In the genomic region with DNA sequence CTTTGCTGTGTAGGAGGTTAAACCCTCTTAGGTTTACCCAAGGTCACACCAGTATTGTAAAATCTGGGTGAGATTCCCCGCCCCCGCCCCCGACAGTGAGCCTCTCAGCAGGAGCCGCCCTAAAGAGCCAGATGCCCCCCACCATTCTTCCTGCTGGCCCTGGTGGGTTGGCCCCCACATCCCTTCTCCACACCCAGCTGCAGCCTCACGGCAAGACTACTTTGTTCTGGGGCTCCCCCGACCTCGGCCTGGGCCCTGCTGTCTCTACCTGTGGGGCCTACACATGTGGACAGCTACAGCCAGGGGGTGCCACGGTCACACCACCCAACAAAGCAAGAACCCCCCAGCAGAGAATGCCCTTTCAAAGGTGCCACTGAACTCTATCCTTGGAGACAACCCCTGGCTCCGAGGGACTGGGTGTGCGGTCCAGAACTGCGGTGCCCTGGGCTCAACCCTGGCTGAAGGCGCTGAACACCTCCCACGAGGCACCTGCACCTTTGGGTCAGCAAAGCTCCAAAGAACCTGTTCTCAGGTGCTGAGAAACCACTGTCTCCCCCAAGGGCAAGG, we compare ENCODE assay signal across 18 cellular contexts.
DNase-seq lines count a peak whose midpoint lies in the region; ATAC-seq, FAIRE-seq and TF ChIP-seq lines count a peak whose summit lies in the region.
"Had no signal": no experiment of that assay in that cellular context is flagged by ENCODE, and none has a peak within 500 bp of the region (broad histone marks: within the 10 kb centered on the region; RNA-seq: fewer than 3 reads in every experiment).

No MANE protein-coding gene starts in this region.

- no peak for DNase-seq in Calu3
- DNase-seq in PC-3, result no peak
- peak; percentile 46 for DNase-seq in endodermal cell
- DNase-seq in BE2C, result no peak
- DNase-seq in sciatic nerve (ENCODE audit: low spot score), result no peak
- DNase-seq in foreskin fibroblast, result no peak
- no peak for DNase-seq in HepG2 (ENCODE audit: low spot score)
- DNase-seq: AML-193; CD4-positive, alpha-beta memory T cell; DMS79 treated with DMSO at 0.1 percent for 48 hours; GF-D8 had no signal

- H3K27ac ChIP-seq in PC-3 (ENCODE audit: low read length) (peak overlapping the region; percentile 76; the same call in 1 of the 2 replicates), endodermal cell (ENCODE audit: low read depth, low read length) (no peak overlapping the region), neural cell (ENCODE audit: low read length) (peak overlapping the region; percentile 41), HepG2 (ENCODE audit: extremely low read length, insufficient read depth, low read length) (no peak overlapping the region)
- H3K27ac ChIP-seq: 22Rv1, A549, BLaER1 had no signal

- TF ChIP-seq RAD21 in neural cell (conservative IDR thresholded peaks at IDR 0.05) (no peak), HepG2 (CRISPR knock-in tag; IDR thresholded peaks at IDR 0.05) (no peak)

- in situ Hi-C loops in HepG2 (cut with HindIII; ENCODE audit: extremely low pct_ligation_motif_present, low pct_unique_long_range_greater_than_20kb), result no loop called here

- TF ChIP-seq POLR2A in HepG2 (IDR thresholded peaks at IDR 0.05; ENCODE audit: insufficient read depth in 1 of 2, low read depth in 2 of 2, low read length in 2 of 2), result no peak

- H3K9ac ChIP-seq in PC-3 (ENCODE audit: low read length) (no peak overlapping the region), endodermal cell (ENCODE audit: extremely low read depth, low read length, poor library complexity, severe bottlenecking) (no peak overlapping the region), neural cell (ENCODE audit: low read length) (no peak overlapping the region), HepG2 (ENCODE audit: insufficient read depth, low read depth, low read length) (no peak overlapping the region)
- H3K9ac ChIP-seq: BLaER1 had no signal

- POLR2A ChIA-PET in PC-3 (lab: Charles Lee; ENCODE audit: unreplicated experiment) (interaction anchor here (0.6 kb wide), 1 partner anchor 288 kb away, joined by 4 read pairs; the partner anchor contains the start of gene ANKRD9), HepG2 (lab: Yijun Ruan, JAX) (no interaction called here)

- H2AFZ ChIP-seq in PC-3 (ENCODE audit: low read length) (no peak overlapping the region), neural cell (ENCODE audit: low read depth, low read length) (no peak overlapping the region), HepG2 (ENCODE audit: low read length) (no peak overlapping the region)

- H3K4me3 Mint-ChIP-seq in Calu3 (ENCODE audit: low read depth, unreplicated experiment), result no peak overlapping the region
- H3K4me3 Mint-ChIP-seq in endodermal cell, result no peak overlapping the region
- H3K4me3 Mint-ChIP-seq: CD14-positive monocyte; CD4-positive, alpha-beta memory T cell had no signal

- H3K27me3 Mint-ChIP-seq in Calu3 (ENCODE audit: unreplicated experiment) (no peaks in the 10 kb centered on the region), endodermal cell (ENCODE audit: insufficient read depth) (no peaks in the 10 kb centered on the region)
- H3K27me3 Mint-ChIP-seq: CD4-positive, alpha-beta memory T cell had no signal

- H3K9me2 ChIP-seq in PC-3 (replicated peaks; ENCODE audit: low read length) (no peaks in the 10 kb centered on the region), neural cell (ENCODE audit: insufficient read depth, low read length) (no peaks in the 10 kb centered on the region)

- H3K36me3 Mint-ChIP-seq in Calu3 (ENCODE audit: insufficient read depth, unreplicated experiment) (peaks cover 61% of the 10 kb centered on the region), endodermal cell (ENCODE audit: low read depth) (peaks cover 35% of the 10 kb centered on the region)

- H3F3A ChIP-seq in PC-3 (ENCODE audit: low read length, unreplicated experiment) (peaks cover 6% of the 10 kb centered on the region), neural cell (ENCODE audit: insufficient read depth, low read length, poor library complexity, severe bottlenecking) (no peaks in the 10 kb centered on the region)

- H4K20me1 ChIP-seq in PC-3 (ENCODE audit: low read length) (no peaks in the 10 kb centered on the region), neural cell (ENCODE audit: insufficient read depth) (no peaks in the 10 kb centered on the region), HepG2 (ENCODE audit: insufficient read depth, low read length) (no peaks in the 10 kb centered on the region)

- intact Hi-C loops in Calu3 (cut with micrococcal nuclease; ENCODE audit: unreplicated experiment) (no loop called here), PC-3 (cut with micrococcal nuclease) (loop anchor here (5.0 kb wide), 1 partner anchor 95 kb away; the partner anchor contains the start of gene ZNF839), sciatic nerve (cut with DNase I) (no loop called here), HepG2 (cut with micrococcal nuclease; ENCODE audit: unreplicated experiment) (no loop called here)

- FAIRE-seq in HepG2 (lab: Jason Lieb, UNC), result no peak
- FAIRE-seq: A549, H1 had no signal

- BruUV-seq in Calu3 (replicated peaks; lab: Mats Ljungman, UMichigan) (no TSS peak), PC-3 (replicated peaks; lab: Mats Ljungman, UMichigan) (no TSS peak), HepG2 (replicated peaks; lab: Mats Ljungman, UMichigan) (no TSS peak)

- H3K4me3 ChIP-seq in PC-3 (ENCODE audit: low read length) (no peak overlapping the region), endodermal cell (ENCODE audit: low read length) (no peak overlapping the region), neural cell (ENCODE audit: low read length) (no peak overlapping the region), BE2C (ENCODE audit: low read depth, low read length) (no peak overlapping the region), foreskin fibroblast (ENCODE audit: low read depth in 1 of 2, low read length in 2 of 2) (no peak overlapping the region), HepG2 (replicated peaks in 1 of 3; ENCODE audit: insufficient read depth in 1 of 3, low read depth in 2 of 3, low read length in 3 of 3) (no peak overlapping the region)
- H3K4me3 ChIP-seq: A549, BLaER1, HAP-1 had no signal

- H3K4me1 ChIP-seq in PC-3 (ENCODE audit: insufficient read depth, low read length) (peaks cover 22% of the 10 kb centered on the region), endodermal cell (ENCODE audit: control insufficient read depth, insufficient read depth, low read length) (peaks cover 11% of the 10 kb centered on the region), BE2C (peaks cover 4% of the 10 kb centered on the region; the same call in 1 of the 2 replicates), HepG2 (ENCODE audit: insufficient read depth, low read length) (no peaks in the 10 kb centered on the region)
- H3K4me1 ChIP-seq: A549, HAP-1 had no signal

- ATAC-seq in PC-3, result no peak
- no peak for ATAC-seq in sciatic nerve
- ATAC-seq in HepG2, result no peak
- ATAC-seq: A549 had no signal

- CTCF ChIA-PET in Calu3 (lab: Charles Lee), result interaction anchor here (1.2 kb wide), 1 partner anchor 92 kb away, joined by 3 read pairs; no protein-coding TSS in a partner anchor
- CTCF ChIA-PET in PC-3 (lab: Charles Lee), result no interaction called here
- CTCF ChIA-PET in HepG2 (lab: Yijun Ruan, JAX; ENCODE audit: low intra/inter-chr PET ratio, low total read pairs), result no interaction called here

- H3K9me3 ChIP-seq in PC-3 (ENCODE audit: low read length), result no peaks in the 10 kb centered on the region
- no peaks in the 10 kb centered on the region for H3K9me3 ChIP-seq in endodermal cell (ENCODE audit: control insufficient read depth, low read length)
- no peaks in the 10 kb centered on the region for H3K9me3 ChIP-seq in neural cell (ENCODE audit: low read length)
- no peaks in the 10 kb centered on the region for H3K9me3 ChIP-seq in BE2C
- H3K9me3 ChIP-seq in HepG2 (ENCODE audit: low read length), result no peaks in the 10 kb centered on the region
- H3K9me3 ChIP-seq: A549, BLaER1, HAP-1 had no signal

- H3K27me3 ChIP-seq in PC-3 (ENCODE audit: low read length) (no peaks in the 10 kb centered on the region), endodermal cell (ENCODE audit: control insufficient read depth, insufficient read depth, low read length, poor library complexity, severe bottlenecking) (no peaks in the 10 kb centered on the region), neural cell (ENCODE audit: insufficient read depth, low read depth, low read length) (no peaks in the 10 kb centered on the region), BE2C (no peaks in the 10 kb centered on the region), HepG2 (ENCODE audit: control insufficient read depth in 1 of 2, insufficient read depth in 2 of 2, low read length in 2 of 2) (no peaks in the 10 kb centered on the region; a peak in 1 of 5 replicates)
- H3K27me3 ChIP-seq: BLaER1 had no signal

- H3K27ac Mint-ChIP-seq in Calu3 (ENCODE audit: unreplicated experiment), result peak overlapping the region; percentile 54
- no peak overlapping the region for H3K27ac Mint-ChIP-seq in endodermal cell

- H3K36me3 ChIP-seq in PC-3 (ENCODE audit: low read depth, low read length) (0 out of 2 replicates have a peak, but pooled peaks cover 4% of the 10 kb centered on the region), endodermal cell (ENCODE audit: control insufficient read depth, insufficient read depth, low read length) (peaks cover 21% of the 10 kb centered on the region), neural cell (ENCODE audit: insufficient read depth, low read length) (no peaks in the 10 kb centered on the region), BE2C (peaks cover 40% of the 10 kb centered on the region), HepG2 (replicated peaks in 1 of 2; ENCODE audit: control insufficient read depth in 1 of 2, insufficient read depth in 2 of 2, low read length in 2 of 2) (peaks cover 2 to 5% of the 10 kb centered on the region in 2 experiments; a peak in 2 of 5 replicates)

- H3K4me2 ChIP-seq in PC-3 (ENCODE audit: low read length), result no peak overlapping the region
- no peak overlapping the region for H3K4me2 ChIP-seq in neural cell (ENCODE audit: low read length)
- no peak overlapping the region for H3K4me2 ChIP-seq in HepG2 (ENCODE audit: low read depth, low read length)
- H3K4me2 ChIP-seq: A549, BLaER1 had no signal

- H3K9me3 Mint-ChIP-seq in Calu3 (ENCODE audit: low read depth, unreplicated experiment) (no peaks in the 10 kb centered on the region), endodermal cell (no peaks in the 10 kb centered on the region)
- H3K9me3 Mint-ChIP-seq: CD14-positive monocyte had no signal

- H3K79me2 ChIP-seq in PC-3 (ENCODE audit: low read length) (peaks cover 29% of the 10 kb centered on the region), neural cell (replicated peaks; ENCODE audit: insufficient read depth, low read length) (no peaks in the 10 kb centered on the region), HepG2 (ENCODE audit: insufficient read depth, low read length) (no peaks in the 10 kb centered on the region)

- WGBS in endodermal cell (ENCODE audit: insufficient coverage in 1 of 2, insufficient read length in 1 of 2), 2 experiments, result 92 to 96% methylated on average over 9 to 13 of the region's 13 CpGs
- 97% methylated on average over 11 of the region's 13 CpGs for WGBS in HepG2 (ENCODE audit: low lambda C conversion rate)

- H3K4me1 Mint-ChIP-seq in Calu3 (ENCODE audit: low read depth, unreplicated experiment) (no peaks in the 10 kb centered on the region), endodermal cell (peaks cover 27% of the 10 kb centered on the region)

- TF ChIP-seq CTCF in Calu3 (IDR thresholded peaks at IDR 0.05; ENCODE audit: unreplicated experiment), result no peak
- TF ChIP-seq CTCF in PC-3 (conservative IDR thresholded peaks at IDR 0.05; ENCODE audit: low read depth, low read length), result no peak
- TF ChIP-seq CTCF in endodermal cell (conservative IDR thresholded peaks at IDR 0.05), result no peak
- TF ChIP-seq CTCF in neural cell (IDR thresholded peaks at IDR 0.05; ENCODE audit: poor library complexity, severe bottlenecking), result no peak
- no peak for TF ChIP-seq CTCF in BE2C (IDR thresholded peaks at IDR 0.05; ENCODE audit: low read depth, low read length)
- no peak for TF ChIP-seq CTCF in foreskin fibroblast (IDR thresholded peaks at IDR 0.05; ENCODE audit: low read depth, low read length)
- no peak for TF ChIP-seq CTCF in HepG2 (CRISPR knock-in tag; IDR thresholded peaks at IDR 0.05)

- no peak for TF ChIP-seq EP300 in neural cell (conservative IDR thresholded peaks at IDR 0.05; ENCODE audit: poor library complexity, severe bottlenecking)
- no peak for TF ChIP-seq EP300 in HepG2 (IDR thresholded peaks at IDR 0.05; ENCODE audit: low read depth in 2 of 2, low read length in 2 of 2)
- TF ChIP-seq EP300 in HepG2 (CRISPR knock-in tag; IDR thresholded peaks at IDR 0.05; ENCODE audit: borderline replicate concordance), result no peak

Comparison
In these comparisons a context has a peak if more than half of its experiments do, and no peak if none do; other contexts are left out.
1. H3K27ac ChIP-seq: peak in PC-3 (single experiment) and neural cell (single experiment); none in endodermal cell (single experiment) and HepG2 (single experiment).